Comparison of ENCODE assay signal across 2 cellular contexts in genomic region chr21:43323244-43324005, GRCh38.
TF ChIP-seq lines count a peak whose summit lies in the region.

No MANE protein-coding gene starts in this region.

TF ChIP-seq in liver, 16 proteins besides CTCF, POLR2A, EP300 and RAD21 (continued from another document):
- peak in 1 of 2 donors; percentile 67 for TF ChIP-seq HNF4A (conservative IDR thresholded peaks at IDR 0.05)
- no peak for TF ChIP-seq EGR1 (IDR thresholded peaks at IDR 0.05; ENCODE audit: low read depth in 2 of 2)
- TF ChIP-seq HNF4G (IDR thresholded peaks at IDR 0.05) = no peak
- TF ChIP-seq FOXA1 (IDR thresholded peaks at IDR 0.05) = no peak
- no peak for TF ChIP-seq ATF3 (IDR thresholded peaks at IDR 0.05)
- TF ChIP-seq ZBTB33 (IDR thresholded peaks at IDR 0.05) = no peak
- TF ChIP-seq TAF1 (conservative IDR thresholded peaks at IDR 0.05) = no peak
- TF ChIP-seq JUND (IDR thresholded peaks at IDR 0.05) = no peak
- no peak for TF ChIP-seq FOXA2 (IDR thresholded peaks at IDR 0.05)
- no peak for TF ChIP-seq REST (IDR thresholded peaks at IDR 0.05)
- TF ChIP-seq MAX (IDR thresholded peaks at IDR 0.05) = no peak
- TF ChIP-seq RXRA (IDR thresholded peaks at IDR 0.05) = peak; percentile 75 to 91
- no peak for TF ChIP-seq GABPA (IDR thresholded peaks at IDR 0.05 in 1 of 2, conservative IDR thresholded peaks at IDR 0.05 in 1 of 2)
- no peak for TF ChIP-seq NR2F2 (IDR thresholded peaks at IDR 0.05)

TF ChIP-seq in HepG2, 621 proteins besides CTCF, POLR2A, EP300 and RAD21 (continued from another document):
- TF ChIP-seq PCBP2 (optimal IDR thresholded peaks at IDR 0.05; ENCODE audit: low read depth, low read length, poor library complexity, severe bottlenecking) (no peak), ZNF580 (CRISPR knock-in tag; IDR thresholded peaks at IDR 0.05; ENCODE audit: borderline replicate concordance, low read depth) (no peak), ZNF576 (CRISPR knock-in tag; IDR thresholded peaks at IDR 0.05) (no peak), ZBTB38 (CRISPR knock-in tag; IDR thresholded peaks at IDR 0.05) (no peak), IRX3 (CRISPR knock-in tag; IDR thresholded peaks at IDR 0.05; ENCODE audit: borderline replicate concordance, low read depth) (no peak)
